Comparison of ENCODE assay signal across 19 cellular contexts in the genomic region with DNA sequence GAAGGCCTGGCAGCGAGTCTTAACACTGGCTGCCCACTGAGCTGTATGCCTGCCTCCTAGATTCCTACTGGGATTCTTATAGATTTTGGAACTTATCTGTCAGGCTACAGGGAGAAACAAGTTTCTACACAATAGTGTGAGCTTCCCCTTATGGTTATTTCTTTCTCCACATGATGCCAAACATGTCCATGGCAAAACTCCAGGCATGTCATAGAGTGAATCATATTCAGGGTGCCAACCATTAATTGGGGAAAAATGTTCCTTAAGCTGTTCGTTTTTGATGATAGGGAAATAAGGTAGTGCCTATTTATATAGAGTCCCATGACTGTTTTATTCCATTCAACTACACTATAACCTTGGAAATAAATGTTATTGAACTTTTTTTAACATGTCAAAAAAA.
DNase-seq lines count a peak whose midpoint lies in the region; ATAC-seq, FAIRE-seq and TF ChIP-seq lines count a peak whose summit lies in the region.
"Had no signal": no experiment of that assay in that cellular context is flagged by ENCODE, and none has a peak within 500 bp of the region (broad histone marks: within the 10 kb centered on the region; RNA-seq: fewer than 3 reads in every experiment).

No MANE protein-coding gene starts in this region.

- no peak for TF ChIP-seq POLR2A in erythroblast (IDR thresholded peaks at IDR 0.05; ENCODE audit: low read length)
- TF ChIP-seq POLR2A in esophagus muscularis mucosa (IDR thresholded peaks at IDR 0.05; ENCODE audit: low read depth) = no peak

- H3K9me1 ChIP-seq in keratinocyte (ENCODE audit: control insufficient read depth, extremely low read depth, insufficient read depth, low read length) = no peaks in the 10 kb centered on the region

- peak overlapping the region; percentile 27 for H3K27ac ChIP-seq in keratinocyte (ENCODE audit: control insufficient read depth, insufficient read depth, low read length)
- no peak overlapping the region for H3K27ac ChIP-seq in esophagus muscularis mucosa (replicated peaks in 1 of 4)
- H3K27ac ChIP-seq: C4-2B, GM23248, HL-60 had no signal

- peaks cover 24% of the 10 kb centered on the region for H3K4me1 ChIP-seq in keratinocyte (ENCODE audit: control insufficient read depth, extremely low read depth, insufficient read depth, low read length)
- H3K4me1 ChIP-seq in esophagus muscularis mucosa = peaks cover 0 to 29% (median 19%) of the 10 kb centered on the region in 4 donors
- H3K4me1 ChIP-seq: Caco-2, HAP-1 had no signal

- FAIRE-seq in bronchial epithelial cell (lab: Jason Lieb, UNC) (no peak), keratinocyte (lab: Jason Lieb, UNC) (peak; percentile 70)
- FAIRE-seq: A204.1, D721Med, GM18507 had no signal

- H3K9ac ChIP-seq in keratinocyte (ENCODE audit: control insufficient read depth, extremely low read depth, insufficient read depth, low read length) = no peak overlapping the region
- H3K9ac ChIP-seq: GM23248 had no signal

- H3K27me3 ChIP-seq in bronchial epithelial cell (ENCODE audit: control insufficient read depth, insufficient read depth, low read length) (no peaks in the 10 kb centered on the region), keratinocyte (ENCODE audit: control insufficient read depth, extremely low read depth, insufficient read depth, low read length) (no peaks in the 10 kb centered on the region), esophagus muscularis mucosa (no peaks in the 10 kb centered on the region)

- TF ChIP-seq CTCF in bronchial epithelial cell (IDR thresholded peaks at IDR 0.05; ENCODE audit: insufficient read depth, low read length, severe bottlenecking) (no peak), keratinocyte (optimal IDR thresholded peaks at IDR 0.05 in 1 of 3, IDR thresholded peaks at IDR 0.05 in 1 of 3, conservative IDR thresholded peaks at IDR 0.05 in 1 of 3; ENCODE audit: extremely low read depth in 1 of 3, insufficient read depth in 2 of 3, low read length in 3 of 3) (no peak), esophagus muscularis mucosa (IDR thresholded peaks at IDR 0.05) (no peak)

- H3K9me3 ChIP-seq in keratinocyte (ENCODE audit: control insufficient read depth, low read depth, low read length) = no peaks in the 10 kb centered on the region
- no peaks in the 10 kb centered on the region for H3K9me3 ChIP-seq in esophagus muscularis mucosa
- H3K9me3 ChIP-seq: Caco-2, HAP-1 had no signal

- H3K36me3 ChIP-seq in bronchial epithelial cell (ENCODE audit: control insufficient read depth, insufficient read depth, low read length) (no peaks in the 10 kb centered on the region), keratinocyte (ENCODE audit: control insufficient read depth in 2 of 2, extremely low read depth in 1 of 2, insufficient read depth in 2 of 2, low read length in 2 of 2) (no peaks in the 10 kb centered on the region), esophagus muscularis mucosa (no peaks in the 10 kb centered on the region)
- H3K36me3 ChIP-seq: HAP-1 had no signal

- ATAC-seq in esophagus mucosa (peak; percentile 68), HG02798 (IDR thresholded peaks at IDR 0.05; ENCODE audit: poor library complexity, unreplicated experiment) (no peak)

- no peak overlapping the region for H3K4me3 ChIP-seq in bronchial epithelial cell (ENCODE audit: low read depth, low read length)
- H3K4me3 ChIP-seq in keratinocyte (ENCODE audit: control insufficient read depth in 2 of 3, extremely low read depth in 1 of 3, insufficient read depth in 2 of 3, low read depth in 1 of 3, low read length in 3 of 3) = no peak overlapping the region
- no peak overlapping the region for H3K4me3 ChIP-seq in esophagus muscularis mucosa
- H3K4me3 ChIP-seq: GM23248, HAP-1 had no signal

- dilution Hi-C loops in keratinocyte (cut with MboI; ENCODE audit: extremely low pct_ligation_motif_present, low sequenced_read_pairs) = no loop called here

- intact Hi-C loops in esophagus muscularis mucosa (cut with DNase I) = no loop called here

- no peaks in the 10 kb centered on the region for H4K20me1 ChIP-seq in keratinocyte (ENCODE audit: control insufficient read depth, extremely low read depth, insufficient read depth, low read length)

- 74% methylated on average over 2 of the region's 2 CpGs for WGBS in esophagus muscularis mucosa

- no peaks in the 10 kb centered on the region for H3K79me2 ChIP-seq in keratinocyte (ENCODE audit: control insufficient read depth, insufficient read depth, low read length)

- no peak for TF ChIP-seq EP300 in esophagus muscularis mucosa (IDR thresholded peaks at IDR 0.05)

- no peak overlapping the region for H2AFZ ChIP-seq in keratinocyte (ENCODE audit: control insufficient read depth, low read length)
- H2AFZ ChIP-seq: GM23248 had no signal

- peak overlapping the region; percentile 41 for H3K4me2 ChIP-seq in keratinocyte (ENCODE audit: control insufficient read depth, extremely low read depth, insufficient read depth, low read depth, low read length)

- DNase-seq in NCI-H446 (lab: John Stamatoyannopoulos, UW) = peak; percentile 61 to 94
- peak; percentile 78 for DNase-seq in bronchial epithelial cell (ENCODE audit: low read depth)
- no peak for DNase-seq in keratinocyte (ENCODE audit: low read depth, low spot score)
- DNase-seq in erythroblast (lab: John Stamatoyannopoulos, UW) = no peak
- no peak for DNase-seq in esophagus muscularis mucosa (ENCODE audit: extremely low spot score)
- DNase-seq in NCI-H2029 (lab: John Stamatoyannopoulos, UW) = no peak
- DNase-seq: ACHN; Caco-2; CD4-positive, alpha-beta T cell; GDM1; GM23248 had no signal

Comparison
In these comparisons a context has a peak if more than half of its experiments do, and no peak if none do; other contexts are left out.
1. DNase-seq: peak in NCI-H446 (2 of 2) and bronchial epithelial cell (single experiment); none in keratinocyte (single experiment), erythroblast (0 of 2), esophagus muscularis mucosa (single experiment) and NCI-H2029 (single experiment).